Comparison of ENCODE assay signal across 8 cellular contexts in the genomic region with DNA sequence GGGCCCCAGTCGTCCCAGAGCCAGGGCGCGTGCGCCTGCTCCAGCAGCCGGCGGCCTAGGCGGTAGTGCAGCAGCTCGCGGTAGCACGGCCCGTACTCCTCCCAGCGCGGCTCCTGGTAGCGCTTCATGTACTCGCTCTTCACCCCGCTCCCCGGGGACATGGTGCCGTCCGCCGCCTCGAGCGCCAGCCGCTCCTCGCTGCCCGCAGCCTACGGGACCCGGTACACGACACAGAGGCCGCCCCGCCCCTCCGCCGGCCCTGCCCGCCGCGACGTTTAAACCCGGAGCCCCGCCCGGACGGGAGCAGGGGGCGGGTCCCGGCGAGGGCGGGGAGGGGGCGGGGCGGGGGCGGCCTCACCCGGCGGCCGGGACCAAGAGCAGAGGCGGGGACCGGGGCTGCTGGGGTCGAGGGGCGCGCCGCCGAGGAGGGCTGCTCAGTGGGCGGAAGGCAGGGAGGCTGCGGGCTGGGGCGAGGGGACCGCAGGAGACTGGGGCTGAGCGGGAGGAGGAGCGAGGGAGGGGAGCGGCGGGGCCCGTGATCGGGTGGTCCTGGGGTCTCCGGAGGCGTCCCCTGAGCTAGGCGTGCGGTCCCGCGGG. TPM values are rescaled to one million over a fixed set of nuclear protein-coding genes. Genes with fewer than 3 reads are reported as not detected.
DNase-seq lines count a peak whose midpoint lies in the region; ATAC-seq and TF ChIP-seq lines count a peak whose summit lies in the region.

No MANE protein-coding gene starts in this region.

- DNase-seq in AG04450 (ENCODE audit: low read depth, low spot score): no peak
- peak; percentile 79 for DNase-seq in NCI-H2196 (lab: John Stamatoyannopoulos, UW; ENCODE audit: unreplicated experiment)
- peak; percentile 70 to 71 for DNase-seq in central memory CD8-positive, alpha-beta T cell (ENCODE audit: low spot score in 2 of 2)
- no peak for DNase-seq in kidney epithelial cell (ENCODE audit: low read depth)
- DNase-seq in stimulated activated CD4-positive, alpha-beta T cell treated with anti-CD3 and anti-CD28 coated beads, Interleukin-15, amount 100 ng/mL, for 48 hours (ENCODE audit: low read depth in 2 of 2): peak; percentile 55 to 63

- H3K4me3 Mint-ChIP-seq in central memory CD8-positive, alpha-beta T cell: peak overlapping the region; percentile 83

- H3K9me3 Mint-ChIP-seq in central memory CD8-positive, alpha-beta T cell: no peaks in the 10 kb centered on the region

- CTCF ChIA-PET in AG04450 (lab: Charles Lee): interaction anchor here (0.6 kb wide), 1 partner anchor 1389 kb away, joined by 3 read pairs; no protein-coding TSS in a partner anchor

- peaks cover 3% of the 10 kb centered on the region; the same call in 1 of the 2 replicates for H3K9me3 ChIP-seq in AG04450 (ENCODE audit: control insufficient read depth, insufficient read depth, low read length)

- no peak overlapping the region for H3K27ac ChIP-seq in AG04450 (ENCODE audit: low read depth, low read length)

- POLR2A ChIA-PET in AG04450 (lab: Yijun Ruan, JAX): interaction anchor here (0.7 to 1.0 kb wide), 2 partner anchors 71 to 378 kb away, joined by 3 read pairs; a partner anchor contains a TSS

- no peaks in the 10 kb centered on the region for H3K27me3 ChIP-seq in AG04450 (ENCODE audit: control insufficient read depth, insufficient read depth, low read length)
- no peaks in the 10 kb centered on the region for H3K27me3 ChIP-seq in kidney epithelial cell (ENCODE audit: control insufficient read depth, insufficient read depth, low read length)

- peaks cover 10% of the 10 kb centered on the region for H3K36me3 Mint-ChIP-seq in central memory CD8-positive, alpha-beta T cell (ENCODE audit: insufficient read depth)

- H3K27ac Mint-ChIP-seq in central memory CD8-positive, alpha-beta T cell (ENCODE audit: low read depth): peak overlapping the region; percentile 56

- H3K4me1 Mint-ChIP-seq in central memory CD8-positive, alpha-beta T cell: peaks cover 35% of the 10 kb centered on the region

- H3K4me3 ChIP-seq in AG04450 (ENCODE audit: low read depth, low read length) (peak overlapping the region; percentile 81), kidney epithelial cell (ENCODE audit: low read depth, low read length) (peak overlapping the region; percentile 58)

- TF ChIP-seq CTCF in AG04450 (IDR thresholded peaks at IDR 0.05; ENCODE audit: low read depth, low read length): no peak
- TF ChIP-seq CTCF in kidney epithelial cell (IDR thresholded peaks at IDR 0.05; ENCODE audit: insufficient read depth, low read length, poor library complexity, severe bottlenecking): no peak

- H3K27me3 Mint-ChIP-seq in central memory CD8-positive, alpha-beta T cell: peaks cover 12% of the 10 kb centered on the region

- ATAC-seq in GM18867 (IDR thresholded peaks at IDR 0.05; ENCODE audit: unreplicated experiment) (peak; percentile 77), HG03095 (IDR thresholded peaks at IDR 0.05; ENCODE audit: unreplicated experiment) (peak; percentile 75)
- ATAC-seq in activated CD4-positive, CD25-positive, alpha-beta regulatory T cell treated with anti-CD3 and anti-CD28 coated beads, Interleukin-2, amount 50 U/mL, for 24 hours: peak; percentile 79 to 85
- peak; percentile 75 for ATAC-seq in central memory CD8-positive, alpha-beta T cell (replicated peaks; ENCODE audit: extremely low read depth, poor library complexity, severe bottlenecking)

- no peaks in the 10 kb centered on the region for H3K36me3 ChIP-seq in kidney epithelial cell (ENCODE audit: control insufficient read depth, insufficient read depth, low read length)

RNA-seq across cellular contexts. Expression of a gene that starts 0.4 kb away (rescaled TPM):
- polyA plus RNA-seq in AG04450 (2011; rRNA removed): 3.2 and 4.3 TPM in 2 replicates
- 2.5 and 4.0 TPM in 2 replicates for polyA minus RNA-seq in AG04450 (2011; rRNA and poly(A)+ RNA removed)
- 2.9 and 3.0 TPM in 2 replicates for total RNA-seq in kidney epithelial cell

Comparison
In these comparisons a context has a peak if more than half of its experiments do, and no peak if none do; other contexts are left out.
1. DNase-seq: peak in NCI-H2196 (single experiment), central memory CD8-positive, alpha-beta T cell (2 of 2) and stimulated activated CD4-positive, alpha-beta T cell treated with anti-CD3 and anti-CD28 coated beads, Interleukin-15, amount 100 ng/mL, for 48 hours (2 of 2); none in AG04450 (single experiment) and kidney epithelial cell (single experiment).
2. Peak in every context shown above with its lines, with median percentiles within 50 percentile points of each other: ATAC-seq.